Comparison of ENCODE assay signal across 16 cellular contexts in genomic region chr7:37482505-37482904, GRCh38. TPM values are rescaled to one million over a fixed set of nuclear protein-coding genes. Genes with fewer than 3 reads are reported as not detected.
DNase-seq lines count a peak whose midpoint lies in the region; ATAC-seq and TF ChIP-seq lines count a peak whose summit lies in the region.
"Had no signal": no experiment of that assay in that cellular context is flagged by ENCODE, and none has a peak within 500 bp of the region (broad histone marks: within the 10 kb centered on the region; RNA-seq: fewer than 3 reads in every experiment).

No MANE protein-coding gene starts in this region.

- H3K36me3 ChIP-seq in osteoblast (ENCODE audit: insufficient read depth, low read length), result no peaks in the 10 kb centered on the region

- DNase-seq in putamen (ENCODE audit: low spot score), result peak; percentile 67
- no peak for DNase-seq in COLO829 (ENCODE audit: low spot score)
- DNase-seq in stimulated activated CD8-positive, alpha-beta memory T cell treated with anti-CD3 and anti-CD28 coated beads, Interleukin-4, amount 100 ng/mL, for 48 hours, result no peak
- no peak for DNase-seq in activated naive CD4-positive, alpha-beta T cell treated with anti-CD3 and anti-CD28 coated beads, Interleukin-2, amount 50 U/mL, for 72 hours (ENCODE audit: low spot score in 2 of 2)
- no peak for DNase-seq in osteoblast (ENCODE audit: insufficient read length, low spot score, missing footprints)
- DNase-seq: ACHN; CD4-positive, alpha-beta T cell; DMS153; DMS79; GDM1; GOT3; H9; IMR-90 had no signal

- H3K27ac ChIP-seq in cingulate gyrus (ENCODE audit: low read depth, low read length) (peak overlapping the region; percentile 78), layer of hippocampus (ENCODE audit: low read depth, low read length) (peak overlapping the region; percentile 84), osteoblast (ENCODE audit: low read depth, low read length) (no peak overlapping the region)
- H3K27ac ChIP-seq: C4-2B had no signal

- no peaks in the 10 kb centered on the region for H3K36me3 Mint-ChIP-seq in activated naive CD4-positive, alpha-beta T cell treated with anti-CD3 and anti-CD28 coated beads, Interleukin-2, amount 50 U/mL, for 72 hours

- no peak for TF ChIP-seq CTCF in osteoblast (IDR thresholded peaks at IDR 0.05; ENCODE audit: extremely low read depth, low read depth, low read length)

- H4K20me1 ChIP-seq in osteoblast (ENCODE audit: insufficient read depth, low read length), result no peaks in the 10 kb centered on the region

- no peak overlapping the region for H3K4me2 ChIP-seq in osteoblast (ENCODE audit: insufficient read depth, low read length)

- peaks cover 4 to 8% of the 10 kb centered on the region in 2 donors for H3K9me3 Mint-ChIP-seq in activated naive CD4-positive, alpha-beta T cell treated with anti-CD3 and anti-CD28 coated beads, Interleukin-2, amount 50 U/mL, for 72 hours
- H3K9me3 Mint-ChIP-seq: CD4-positive, alpha-beta T cell had no signal

- no peak overlapping the region for H2AFZ ChIP-seq in osteoblast (ENCODE audit: low read length)

- H3K27me3 ChIP-seq in layer of hippocampus (ENCODE audit: control insufficient read depth, insufficient read depth, low read length) (no peaks in the 10 kb centered on the region), osteoblast (ENCODE audit: insufficient read depth, low read length) (no peaks in the 10 kb centered on the region)

- no peak overlapping the region for H3K27ac Mint-ChIP-seq in activated naive CD4-positive, alpha-beta T cell treated with anti-CD3 and anti-CD28 coated beads, Interleukin-2, amount 50 U/mL, for 72 hours
- H3K27ac Mint-ChIP-seq: CD4-positive, alpha-beta T cell; H9 had no signal

- no peak overlapping the region for H3K4me3 ChIP-seq in osteoblast (ENCODE audit: insufficient read depth, low read length)

- H3K79me2 ChIP-seq in osteoblast (ENCODE audit: insufficient read depth, low read length), result no peaks in the 10 kb centered on the region

- H3K4me1 ChIP-seq in osteoblast (ENCODE audit: insufficient read depth, low read length), result no peaks in the 10 kb centered on the region

- no peak for ATAC-seq in activated naive CD4-positive, alpha-beta T cell treated with anti-CD3 and anti-CD28 coated beads, Interleukin-2, amount 50 U/mL, for 72 hours

- H3K9me3 ChIP-seq in osteoblast (ENCODE audit: low read depth, low read length), result peaks cover 2% of the 10 kb centered on the region

RNA-seq across cellular contexts. Expression of gene ELMO1, which starts 33.8 kb away (rescaled TPM):
- total RNA-seq in activated naive CD4-positive, alpha-beta T cell treated with anti-CD3 and anti-CD28 coated beads, Interleukin-2, amount 50 U/mL, for 72 hours, result 100 to 1,000 TPM; 137 to 167 TPM
- 0.29 and 2.2 TPM in 2 replicates for total RNA-seq in osteoblast
- total RNA-seq: IMR-90 had no signal

Comparison
In these comparisons a context has a peak if more than half of its experiments do, and no peak if none do; other contexts are left out.
1. RNA of gene ELMO1, which starts 33.8 kb away (total RNA-seq): 137 to 167 TPM in activated naive CD4-positive, alpha-beta T cell treated with anti-CD3 and anti-CD28 coated beads, Interleukin-2, amount 50 U/mL, for 72 hours; 0.29 to 2.2 TPM in osteoblast; every median in the first group is over 10 times any median in the second.